In genomic region chr13:100724568-100724967, GRCh38 we compare ENCODE assay signal across 22 cellular contexts.
"Had no signal": no experiment of that assay in that cellular context is flagged by ENCODE, and none has a peak within 500 bp of the region (broad histone marks: within the 10 kb centered on the region; RNA-seq: fewer than 3 reads in every experiment).

No MANE protein-coding gene starts in this region.

- H3K4me3 Mint-ChIP-seq: effector memory CD8-positive, alpha-beta T cell; memory B cell; natural killer cell; stimulated activated naive B cell treated with anti-CD40 and anti-IgM and Interleukin-4, amounts not matched to agents 10 μg/mL and 1 μg/mL and 100 μg/mL, for 72 hours; stimulated activated naive CD8-positive, alpha-beta T cell treated with anti-CD3 and anti-CD28 coated beads, Interleukin-15, Interleukin-2, amounts not matched to agents 100 ng/mL and 50 ng/mL, for 24 hours had no signal

- ATAC-seq: effector memory CD8-positive, alpha-beta T cell; esophagus mucosa; gastrocnemius medialis; left lobe of liver; natural killer cell; right lobe of liver; stimulated activated naive B cell treated with anti-CD40 and anti-IgM and Interleukin-4, amounts not matched to agents 10 μg/mL and 1 μg/mL and 100 μg/mL, for 72 hours had no signal

- H3K4me1 ChIP-seq: gastrocnemius medialis, suprapubic skin had no signal

- H3K27ac Mint-ChIP-seq: effector memory CD8-positive, alpha-beta T cell; memory B cell; natural killer cell; stimulated activated naive B cell treated with anti-CD40 and anti-IgM and Interleukin-4, amounts not matched to agents 10 μg/mL and 1 μg/mL and 100 μg/mL, for 72 hours; stimulated activated naive CD8-positive, alpha-beta T cell treated with anti-CD3 and anti-CD28 coated beads, Interleukin-15, Interleukin-2, amounts not matched to agents 100 ng/mL and 50 ng/mL, for 24 hours had no signal

- H3K9me3 Mint-ChIP-seq: natural killer cell had no signal

- H3K9me3 ChIP-seq: gastrocnemius medialis, ovary, right lobe of liver had no signal

- H3K4me3 ChIP-seq: gastrocnemius medialis, lung, ovary, right lobe of liver, suprapubic skin had no signal

- H3K36me3 Mint-ChIP-seq: natural killer cell had no signal

- H3K36me3 ChIP-seq: gastrocnemius medialis, ovary, right lobe of liver, suprapubic skin had no signal

- H3K27me3 ChIP-seq: gastrocnemius medialis, ovary, right lobe of liver, suprapubic skin had no signal

- DNase-seq: cortex of kidney; effector memory CD8-positive, alpha-beta T cell; foreskin fibroblast; gastrocnemius medialis; head of caudate nucleus; kidney; natural killer cell; occipital lobe; ovary; right lobe of liver; small intestine; stimulated activated CD4-positive, alpha-beta T cell treated with anti-CD3 and anti-CD28 coated beads, Interleukin-15, amount 100 ng/mL, for 24 hours; stimulated activated CD4-positive, alpha-beta T cell treated with anti-CD3 and anti-CD28 coated beads, Interleukin-2, amount 100 ng/mL, for 48 hours; stimulated activated naive B cell treated with anti-CD40 and anti-IgM and Interleukin-4, amounts not matched to agents 10 μg/mL and 1 μg/mL and 100 μg/mL, for 72 hours; trophoblast cell had no signal

- H3K27ac ChIP-seq: epithelial cell of prostate, gastrocnemius medialis, ovary, right lobe of liver, suprapubic skin had no signal
